Comparison of ENCODE assay signal across 8 cellular contexts in the genomic region with DNA sequence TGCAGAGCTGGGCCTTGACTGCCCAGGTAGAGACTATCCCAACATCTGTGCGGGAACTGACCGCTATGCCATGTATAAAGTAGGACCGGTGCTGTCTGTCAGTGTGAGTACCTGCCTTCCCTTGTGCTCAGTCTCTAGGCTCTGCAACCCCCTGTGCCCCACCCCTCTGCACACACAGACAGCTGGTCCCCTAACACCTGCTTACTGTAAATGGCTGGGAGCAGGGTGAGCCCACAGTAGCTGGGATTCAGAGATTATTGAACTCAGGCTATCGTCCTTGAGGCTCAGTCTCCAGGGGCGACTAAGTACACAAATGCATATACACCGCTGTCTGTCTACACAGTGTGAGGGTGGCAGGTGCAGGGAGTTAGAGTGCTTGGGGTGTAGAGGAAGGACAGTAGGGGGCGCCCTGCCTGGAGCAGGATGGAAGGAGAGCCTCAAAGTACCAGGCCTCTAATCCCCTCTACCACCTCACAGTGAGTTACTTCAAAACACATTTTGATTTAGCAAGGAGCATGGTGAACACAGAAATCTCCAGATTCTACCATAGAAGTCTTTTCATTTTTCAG. TPM values are rescaled to one million over a fixed set of nuclear protein-coding genes. Genes with fewer than 3 reads are reported as not detected.
A peak's percentile ranks its signal among the peaks of the same experiment; 100 is the strongest.
DNase-seq lines count a peak whose midpoint lies in the region; ATAC-seq, FAIRE-seq and TF ChIP-seq lines count a peak whose summit lies in the region.

No MANE protein-coding gene starts in this region.

- H3K9me3 ChIP-seq in MM.1S (replicated peaks; ENCODE audit: insufficient read depth, low read length) (no peaks in the 10 kb centered on the region), astrocyte (ENCODE audit: insufficient read depth, low read depth, low read length) (no peaks in the 10 kb centered on the region)

- H3K36me3 Mint-ChIP-seq in Calu3 (ENCODE audit: insufficient read depth, unreplicated experiment) = peaks cover 86% of the 10 kb centered on the region
- peaks cover 37% of the 10 kb centered on the region for H3K36me3 Mint-ChIP-seq in astrocyte (ENCODE audit: low read depth, unreplicated experiment)

- H3K4me3 Mint-ChIP-seq in Calu3 (ENCODE audit: low read depth, unreplicated experiment) = no peak overlapping the region
- no peak overlapping the region for H3K4me3 Mint-ChIP-seq in astrocyte (ENCODE audit: unreplicated experiment)

- no peaks in the 10 kb centered on the region for H3K9me2 ChIP-seq in MM.1S (replicated peaks; ENCODE audit: insufficient read depth, low read length)

- H3K4me1 ChIP-seq in MM.1S (ENCODE audit: low read length) (no peaks in the 10 kb centered on the region), astrocyte (ENCODE audit: insufficient read depth, low read length) (no peaks in the 10 kb centered on the region)

- no peaks in the 10 kb centered on the region for H3K27me3 ChIP-seq in MM.1S (replicated peaks; ENCODE audit: insufficient read depth, low read length)
- H3K27me3 ChIP-seq in astrocyte (ENCODE audit: insufficient read depth, low read length) = no peaks in the 10 kb centered on the region

- no peak overlapping the region for H3K27ac ChIP-seq in MM.1S (ENCODE audit: low read length)
- no peak overlapping the region for H3K27ac ChIP-seq in astrocyte (ENCODE audit: low read depth, low read length)

- H3K4me2 ChIP-seq in MM.1S (ENCODE audit: low read depth, low read length) (no peak overlapping the region), astrocyte (ENCODE audit: low read length) (no peak overlapping the region)

- no peak for ATAC-seq in GM21423 (IDR thresholded peaks at IDR 0.05; ENCODE audit: unreplicated experiment)

- no peaks in the 10 kb centered on the region for H3K27me3 Mint-ChIP-seq in Calu3 (ENCODE audit: unreplicated experiment)
- no peaks in the 10 kb centered on the region for H3K27me3 Mint-ChIP-seq in astrocyte (ENCODE audit: low read depth, unreplicated experiment)

- DNase-seq in Calu3 (no peak), MM.1S (no peak), astrocyte (ENCODE audit: low read depth) (no peak), myocyte (ENCODE audit: low read depth) (peak; percentile 30), DMS79 treated with DMSO at 0.1 percent for 48 hours (lab: John Stamatoyannopoulos, UW) (no peak), RPMI8226 (no peak), G401 (ENCODE audit: low spot score) (no peak)

- BruUV-seq in Calu3 (replicated peaks; lab: Mats Ljungman, UMichigan) = no TSS peak

- in situ Hi-C loops in G401 (cut with HindIII; ENCODE audit: low sequenced_read_pairs) = no loop called here

- H3K4me1 Mint-ChIP-seq in Calu3 (ENCODE audit: low read depth, unreplicated experiment) = peaks cover 15% of the 10 kb centered on the region
- peaks cover 9% of the 10 kb centered on the region for H3K4me1 Mint-ChIP-seq in astrocyte (ENCODE audit: low read depth, unreplicated experiment)

- no peak for FAIRE-seq in astrocyte (lab: Jason Lieb, UNC)

- H3K36me3 ChIP-seq in MM.1S (replicated peaks; ENCODE audit: insufficient read depth, low read length) (no peaks in the 10 kb centered on the region), astrocyte (ENCODE audit: insufficient read depth, low read length) (peaks cover 50% of the 10 kb centered on the region)

- H3K27ac Mint-ChIP-seq in Calu3 (ENCODE audit: unreplicated experiment) (no peak overlapping the region), astrocyte (ENCODE audit: unreplicated experiment) (no peak overlapping the region)

- no peaks in the 10 kb centered on the region for H3K79me2 ChIP-seq in MM.1S (ENCODE audit: low read length)
- peaks cover 16% of the 10 kb centered on the region for H3K79me2 ChIP-seq in astrocyte (ENCODE audit: insufficient read depth, low read length)

- CTCF ChIA-PET in Calu3 (lab: Charles Lee) = no interaction called here

- H3F3A ChIP-seq in MM.1S (ENCODE audit: insufficient read depth, low read length) = no peaks in the 10 kb centered on the region

- intact Hi-C loops in Calu3 (cut with micrococcal nuclease; ENCODE audit: unreplicated experiment) = no loop called here

- H3K4me3 ChIP-seq in MM.1S (ENCODE audit: low read length) (no peak overlapping the region), astrocyte (ENCODE audit: insufficient read depth, low read depth, low read length) (no peak overlapping the region)

- H3K9me3 Mint-ChIP-seq in Calu3 (ENCODE audit: low read depth, unreplicated experiment) (no peaks in the 10 kb centered on the region), astrocyte (ENCODE audit: unreplicated experiment) (peaks cover 3% of the 10 kb centered on the region)

- H2AFZ ChIP-seq in MM.1S (ENCODE audit: low read length) = no peak overlapping the region
- H2AFZ ChIP-seq in astrocyte (ENCODE audit: low read depth, low read length) = no peak overlapping the region

- TF ChIP-seq CTCF in Calu3 (IDR thresholded peaks at IDR 0.05; ENCODE audit: unreplicated experiment) = peak; percentile 62
- peak; percentile 32 for TF ChIP-seq CTCF in MM.1S (IDR thresholded peaks at IDR 0.05; ENCODE audit: low read length)
- TF ChIP-seq CTCF in astrocyte (IDR thresholded peaks at IDR 0.05; ENCODE audit: insufficient read depth, low read depth, low read length) = peak; percentile 7

- H4K20me1 ChIP-seq in MM.1S (ENCODE audit: insufficient read depth, low read length) (no peaks in the 10 kb centered on the region), astrocyte (ENCODE audit: insufficient read depth, low read length) (peaks cover 21% of the 10 kb centered on the region)

- H3K9ac ChIP-seq in MM.1S (ENCODE audit: low read length) (no peak overlapping the region), astrocyte (ENCODE audit: low read length) (no peak overlapping the region)

RNA-seq across cellular contexts. Expression of gene UPP1, which starts 12.9 kb away (rescaled TPM):
- total RNA-seq in Calu3 (2022) (70.3 and 75.4 TPM in 2 replicates), astrocyte (33.6 and 54.2 TPM in 2 replicates), myocyte (7.5 and 7.7 TPM in 2 replicates)
- 38.5 TPM for polyA plus RNA-seq in myocyte (2012)
- 55.9 and 56.2 TPM in 2 replicates for total RNA-seq in G401 (2014; rRNA removed; shearing (Covaris generic))

Comparison
In these comparisons a context has a peak if more than half of its experiments do, and no peak if none do; other contexts are left out.
1. CTCF ChIP-seq: peak in every context shown above with its lines; median percentile 62 in Calu3; 32 in MM.1S; 7 in astrocyte.